Comparison of ENCODE assay signal across 12 cellular contexts in genomic region chr22:24026733-24027132, GRCh38.
DNase-seq lines count a peak whose midpoint lies in the region; ATAC-seq lines count a peak whose summit lies in the region.
"Had no signal": no experiment of that assay in that cellular context is flagged by ENCODE, and none has a peak within 500 bp of the region (broad histone marks: within the 10 kb centered on the region; RNA-seq: fewer than 3 reads in every experiment).

No MANE protein-coding gene starts in this region.

- ATAC-seq in memory B cell (ENCODE audit: low read depth) = no peak
- ATAC-seq: CD8-positive, alpha-beta T cell had no signal

- H3K4me3 Mint-ChIP-seq in activated naive CD4-positive, alpha-beta T cell treated with anti-CD3 and anti-CD28 coated beads, Interleukin-2, amount 50 U/mL, for 24 hours = no peak overlapping the region
- no peak overlapping the region for H3K4me3 Mint-ChIP-seq in activated naive CD4-positive, alpha-beta T cell treated with anti-CD3 and anti-CD28 coated beads, Interleukin-2, amount 10 ng/mL, durations not matched to agents 7 days and 5 days
- H3K4me3 Mint-ChIP-seq in memory B cell = no peak overlapping the region
- H3K4me3 Mint-ChIP-seq: CD14-positive monocyte; CD8-positive, alpha-beta T cell had no signal

- H3K36me3 Mint-ChIP-seq in activated naive CD4-positive, alpha-beta T cell treated with anti-CD3 and anti-CD28 coated beads, Interleukin-2, amount 50 U/mL, for 24 hours = peaks cover 31% of the 10 kb centered on the region
- H3K36me3 Mint-ChIP-seq in activated naive CD4-positive, alpha-beta T cell treated with anti-CD3 and anti-CD28 coated beads, Interleukin-2, amount 10 ng/mL, durations not matched to agents 7 days and 5 days = peaks cover 38% of the 10 kb centered on the region
- peaks cover 10% of the 10 kb centered on the region for H3K36me3 Mint-ChIP-seq in memory B cell

- H3K27ac Mint-ChIP-seq in activated naive CD4-positive, alpha-beta T cell treated with anti-CD3 and anti-CD28 coated beads, Interleukin-2, amount 50 U/mL, for 24 hours = peak overlapping the region; percentile 31
- no peak overlapping the region for H3K27ac Mint-ChIP-seq in activated naive CD4-positive, alpha-beta T cell treated with anti-CD3 and anti-CD28 coated beads, Interleukin-2, amount 10 ng/mL, durations not matched to agents 7 days and 5 days
- H3K27ac Mint-ChIP-seq in memory B cell = peak overlapping the region; percentile 20

- H3K27me3 Mint-ChIP-seq in activated naive CD4-positive, alpha-beta T cell treated with anti-CD3 and anti-CD28 coated beads, Interleukin-2, amount 50 U/mL, for 24 hours = no peaks in the 10 kb centered on the region
- H3K27me3 Mint-ChIP-seq in activated naive CD4-positive, alpha-beta T cell treated with anti-CD3 and anti-CD28 coated beads, Interleukin-2, amount 10 ng/mL, durations not matched to agents 7 days and 5 days = no peaks in the 10 kb centered on the region
- no peaks in the 10 kb centered on the region for H3K27me3 Mint-ChIP-seq in memory B cell

- H3K4me1 Mint-ChIP-seq in activated naive CD4-positive, alpha-beta T cell treated with anti-CD3 and anti-CD28 coated beads, Interleukin-2, amount 50 U/mL, for 24 hours = peaks cover 84% of the 10 kb centered on the region
- H3K4me1 Mint-ChIP-seq in activated naive CD4-positive, alpha-beta T cell treated with anti-CD3 and anti-CD28 coated beads, Interleukin-2, amount 10 ng/mL, durations not matched to agents 7 days and 5 days = peaks cover 28% of the 10 kb centered on the region
- H3K4me1 Mint-ChIP-seq in memory B cell = peaks cover 6% of the 10 kb centered on the region
- H3K4me1 Mint-ChIP-seq: CD14-positive monocyte had no signal

- CTCF ChIA-PET in activated naive CD4-positive, alpha-beta T cell treated with anti-CD3 and anti-CD28 coated beads, Interleukin-2, amount 10 ng/mL, durations not matched to agents 7 days and 5 days (lab: Charles Lee) = no interaction called here

- H3K9me3 Mint-ChIP-seq in activated naive CD4-positive, alpha-beta T cell treated with anti-CD3 and anti-CD28 coated beads, Interleukin-2, amount 50 U/mL, for 24 hours = peaks cover 9% of the 10 kb centered on the region
- H3K9me3 Mint-ChIP-seq in activated naive CD4-positive, alpha-beta T cell treated with anti-CD3 and anti-CD28 coated beads, Interleukin-2, amount 10 ng/mL, durations not matched to agents 7 days and 5 days = peaks cover 2% of the 10 kb centered on the region
- no peaks in the 10 kb centered on the region for H3K9me3 Mint-ChIP-seq in memory B cell

- DNase-seq in activated naive CD4-positive, alpha-beta T cell treated with anti-CD3 and anti-CD28 coated beads, Interleukin-2, amount 10 ng/mL, durations not matched to agents 7 days and 5 days = no peak
- DNase-seq in NCI-H69 (lab: John Stamatoyannopoulos, UW) (peak; percentile 83), memory B cell (ENCODE audit: low spot score in 2 of 2) (no peak), D341Med (ENCODE audit: low spot score) (no peak), NCI-H774 (lab: John Stamatoyannopoulos, UW) (no peak), pons (ENCODE audit: low spot score) (no peak)
- DNase-seq: CD8-positive, alpha-beta T cell; COR-L47; DMS53; GF-D8 had no signal
